In the genomic region with DNA sequence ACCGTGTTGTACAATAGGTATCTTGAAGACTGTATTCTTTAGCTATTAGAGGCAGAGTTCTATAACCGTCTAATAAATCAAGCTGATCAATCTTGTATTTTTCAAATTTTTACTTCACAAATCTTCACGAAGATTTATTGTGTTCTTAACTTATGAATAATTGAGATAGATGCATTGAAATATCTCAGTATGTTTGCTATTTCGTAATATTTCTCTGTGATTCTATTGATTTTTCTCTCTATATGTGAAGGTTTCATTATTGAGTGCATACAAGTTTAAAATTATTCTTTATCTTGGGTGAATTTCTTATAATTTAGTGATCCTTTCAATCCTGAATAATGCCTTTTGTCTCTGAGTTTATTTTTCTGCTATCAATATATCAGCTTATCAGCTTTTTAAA, we compare ENCODE assay signal across 28 cellular contexts. TPM values are rescaled to one million over a fixed set of nuclear protein-coding genes. Genes with fewer than 3 reads are reported as not detected.
"Had no signal": no experiment of that assay in that cellular context is flagged by ENCODE, and none has a peak within 500 bp of the region (broad histone marks: within the 10 kb centered on the region; RNA-seq: fewer than 3 reads in every experiment).

No MANE protein-coding gene starts in this region.

- H3K27ac ChIP-seq: stomach, suprapubic skin, testis, thoracic aorta, thyroid gland, tibial artery, tibial nerve, transverse colon, upper lobe of left lung, upper lobe of right lung, uterus, vagina had no signal

- H3K4me3 ChIP-seq: stomach, suprapubic skin, testis, thoracic aorta, thyroid gland, tibial artery, tibial nerve, transverse colon, upper lobe of left lung, upper lobe of right lung, uterus, vagina had no signal

- ATAC-seq: stimulated activated effector memory CD8-positive, alpha-beta T cell treated with anti-CD3 and anti-CD28 coated beads, Interleukin-12 subunit alpha, Interleukin-12 subunit beta, amount 100 ng/mL, for 72 hours; stimulated activated memory B cell treated with anti-CD40 and anti-IgM and Interleukin-4, amounts not matched to agents 10 μg/mL and 1 μg/mL and 100 μg/mL, for 72 hours; stimulated activated naive B cell treated with anti-CD40 and anti-IgM and Interleukin-4, amounts not matched to agents 10 μg/mL and 1 μg/mL and 100 μg/mL, for 72 hours; stimulated activated naive CD8-positive, alpha-beta T cell treated with anti-CD3 and anti-CD28 coated beads, Interleukin-15, amount 100 ng/mL, for 72 hours; stimulated activated naive CD8-positive, alpha-beta T cell treated with anti-CD3 and anti-CD28 coated beads, Interleukin-15, Interleukin-2, amounts not matched to agents 100 U/mL and 50 U/mL, for 24 hours; upper lobe of right lung had no signal

- DNase-seq: stimulated activated CD4-positive, alpha-beta T cell treated with anti-CD3 and anti-CD28 coated beads, Interleukin-2, amount 100 ng/mL, for 48 hours; stimulated activated CD4-positive, alpha-beta T cell treated with anti-CD3 and anti-CD28 coated beads, Interleukin-4, amount 100 ng/mL, for 1 hour; stimulated activated CD4-positive, alpha-beta T cell treated with anti-CD3 and anti-CD28 coated beads, Interleukin-4, amount 100 ng/mL, for 24 hours; stimulated activated CD4-positive, alpha-beta T cell treated with anti-CD3 and anti-CD28 coated beads, Interleukin-4, amount 100 ng/mL, for 4 hours; stimulated activated CD8-positive, alpha-beta memory T cell treated with anti-CD3 and anti-CD28 coated beads, Interleukin-4, amount 100 ng/mL, for 48 hours; stimulated activated naive B cell treated with anti-CD40 and anti-IgM and Interleukin-4, amounts not matched to agents 10 μg/mL and 1 μg/mL and 100 μg/mL, for 72 hours; stimulated activated naive CD4-positive, alpha-beta T cell; stimulated activated naive CD4-positive, alpha-beta T cell treated with Interleukin-2 at 50 U/mL for 16 hours; stimulated activated naive CD8-positive, alpha-beta T cell treated with anti-CD3 and anti-CD28 coated beads, Interleukin-15, amount 100 ng/mL, for 72 hours; stimulated activated naive CD8-positive, alpha-beta T cell treated with anti-CD3 and anti-CD28 coated beads, Interleukin-15, Interleukin-2, amounts not matched to agents 100 U/mL and 50 U/mL, for 24 hours; stomach; substantia nigra; testis; thyroid gland; tibial artery; transverse colon; trophoblast cell; upper lobe of left lung; upper lobe of right lung; uterus had no signal

- H3K27me3 ChIP-seq: suprapubic skin, testis, thyroid gland, tibial artery, tibial nerve, upper lobe of left lung, upper lobe of right lung, uterus, vagina had no signal

- H3K4me1 ChIP-seq: stomach, suprapubic skin, testis, thyroid gland, tibial artery, tibial nerve, transverse colon, upper lobe of left lung, upper lobe of right lung, uterus, vagina had no signal

- H3K9me3 ChIP-seq: stomach, suprapubic skin, testis, thoracic aorta, thyroid gland, tibial artery, tibial nerve, transverse colon, upper lobe of left lung, upper lobe of right lung, uterus, vagina had no signal

- FAIRE-seq: urothelium cell line had no signal

- H3K36me3 ChIP-seq: stomach, suprapubic skin, thoracic aorta, thyroid gland, tibial artery, tibial nerve, transverse colon, upper lobe of left lung, upper lobe of right lung, uterus, vagina had no signal

RNA-seq across cellular contexts. Expression of a gene that starts 19.8 kb away (rescaled TPM):
- total RNA-seq: temporal lobe had no signal
